ENCODE assay signal across 22 cellular contexts in genomic region chr1:8285965-8286364, GRCh38. TPM values are rescaled to one million over a fixed set of nuclear protein-coding genes. Genes with fewer than 3 reads are reported as not detected.
A peak's percentile ranks its signal among the peaks of the same experiment; 100 is the strongest.
DNase-seq lines count a peak whose midpoint lies in the region; ATAC-seq, FAIRE-seq and TF ChIP-seq lines count a peak whose summit lies in the region.
"Had no signal": no experiment of that assay in that cellular context is flagged by ENCODE, and none has a peak within 500 bp of the region (broad histone marks: within the 10 kb centered on the region; RNA-seq: fewer than 3 reads in every experiment).

No MANE protein-coding gene starts in this region.

- H3K36me3 ChIP-seq in K562 (ENCODE audit: control insufficient read depth, insufficient read depth, low read length) = no peaks in the 10 kb centered on the region
- H3K36me3 ChIP-seq: BLaER1 had no signal

- no peak for TF ChIP-seq EP300 in K562 (IDR thresholded peaks at IDR 0.05; ENCODE audit: low read length)

- H3K4me3 Mint-ChIP-seq in stimulated activated effector memory CD8-positive, alpha-beta T cell treated with anti-CD3 and anti-CD28 coated beads, Interleukin-12 subunit alpha, Interleukin-12 subunit beta, amount 100 ng/mL, for 72 hours = no peak overlapping the region
- H3K4me3 Mint-ChIP-seq in glutamatergic neuron (ENCODE audit: unreplicated experiment) = no peak overlapping the region
- H3K4me3 Mint-ChIP-seq: B cell; CD4-positive, CD25-positive, alpha-beta regulatory T cell; CD8-positive, alpha-beta T cell had no signal

- no peak for ATAC-seq in K562
- ATAC-seq in stimulated activated effector memory CD8-positive, alpha-beta T cell treated with anti-CD3 and anti-CD28 coated beads, Interleukin-12 subunit alpha, Interleukin-12 subunit beta, amount 100 ng/mL, for 72 hours = no peak
- ATAC-seq: CD8-positive, alpha-beta T cell; GM12878 had no signal

- FAIRE-seq in A204.1 (lab: Jason Lieb, UNC) (peak; percentile 14), G401.6 (lab: Jason Lieb, UNC) (peak; percentile 40), K562 (lab: Jason Lieb, UNC) (no peak)
- FAIRE-seq: GM12878, GM19239 had no signal

- H3K9me1 ChIP-seq in K562 (ENCODE audit: control insufficient read depth, insufficient read depth, low read length) = no peaks in the 10 kb centered on the region

- POLR2A ChIA-PET in K562 (lab: Yijun Ruan, JAX) = no interaction called here

- H3K9me3 ChIP-seq in K562 (replicated peaks; ENCODE audit: control insufficient read depth, insufficient read depth, low read depth, low read length) = no peaks in the 10 kb centered on the region
- H3K9me3 ChIP-seq: BLaER1, Caco-2 had no signal

- no peaks in the 10 kb centered on the region for H3K79me2 ChIP-seq in K562 (ENCODE audit: control insufficient read depth, insufficient read depth, low read length)

- in situ Hi-C loops in K562 (cut with MboI) = no loop called here

- no peak for DNase-seq in K562 (ENCODE audit: extremely low read depth in 1 of 4, low spot score in 3 of 4)
- DNase-seq in stimulated activated effector memory CD8-positive, alpha-beta T cell treated with anti-CD3 and anti-CD28 coated beads, Interleukin-12 subunit alpha, Interleukin-12 subunit beta, amount 100 ng/mL, for 72 hours (ENCODE audit: low spot score in 2 of 2) = no peak
- no peak for DNase-seq in activated naive CD4-positive, alpha-beta T cell treated with anti-CD3 and anti-CD28 coated beads, Interleukin-2, amount 50 U/mL, for 16 hours
- no peak for DNase-seq in glutamatergic neuron
- no peak for DNase-seq in NCI-H2171 treated with DMSO at 0.1 percent for 48 hours (lab: John Stamatoyannopoulos, UW)
- DNase-seq: 8988T; Caco-2; CD4-positive, CD25-positive, alpha-beta regulatory T cell; CD8-positive, alpha-beta T cell; DMS153; DND-41; GDM1; GOT3; H7; HCEC 1CT had no signal

- no peaks in the 10 kb centered on the region for H3K27me3 Mint-ChIP-seq in glutamatergic neuron (ENCODE audit: unreplicated experiment)

- peak overlapping the region; percentile 11 for H3K27ac Mint-ChIP-seq in stimulated activated effector memory CD8-positive, alpha-beta T cell treated with anti-CD3 and anti-CD28 coated beads, Interleukin-12 subunit alpha, Interleukin-12 subunit beta, amount 100 ng/mL, for 72 hours
- no peak overlapping the region for H3K27ac Mint-ChIP-seq in glutamatergic neuron (ENCODE audit: unreplicated experiment)
- H3K27ac Mint-ChIP-seq: B cell; CD4-positive, CD25-positive, alpha-beta regulatory T cell; CD8-positive, alpha-beta T cell had no signal

- H3K4me3 ChIP-seq in K562 = no peak overlapping the region
- H3K4me3 ChIP-seq: BLaER1, GM12878 had no signal

- peaks cover 30 to 48% of the 10 kb centered on the region in 2 experiments for H3K27me3 ChIP-seq in K562 (ENCODE audit: control insufficient read depth in 2 of 2, insufficient read depth in 2 of 2, low read length in 2 of 2)
- H3K27me3 ChIP-seq: BLaER1 had no signal

- H4K20me1 ChIP-seq in K562 (replicated peaks; ENCODE audit: control insufficient read depth, insufficient read depth, low read length) = 0 out of 2 replicates have a peak, but pooled peaks cover 3% of the 10 kb centered on the region
- H4K20me1 ChIP-seq: BLaER1 had no signal

- no peak overlapping the region for H3K4me2 ChIP-seq in K562 (ENCODE audit: insufficient read depth, low read length)
- H3K4me2 ChIP-seq: BLaER1 had no signal

- TF ChIP-seq CTCF in K562 (IDR thresholded peaks at IDR 0.05 in 2 of 3, conservative IDR thresholded peaks at IDR 0.05 in 1 of 3; ENCODE audit: insufficient read depth in 2 of 3, low read depth in 1 of 3, low read length in 3 of 3) (no peak), glutamatergic neuron (IDR thresholded peaks at IDR 0.05; ENCODE audit: partially characterized antibody, unreplicated experiment) (no peak)

- H3K4me1 Mint-ChIP-seq in stimulated activated effector memory CD8-positive, alpha-beta T cell treated with anti-CD3 and anti-CD28 coated beads, Interleukin-12 subunit alpha, Interleukin-12 subunit beta, amount 100 ng/mL, for 72 hours = peaks cover 30% of the 10 kb centered on the region
- H3K4me1 Mint-ChIP-seq in glutamatergic neuron (ENCODE audit: low read depth, unreplicated experiment) = no peaks in the 10 kb centered on the region

- H3K9ac ChIP-seq in K562 (ENCODE audit: insufficient read depth in 1 of 2, low read depth in 2 of 2, low read length in 2 of 2) = no peak overlapping the region
- H3K9ac ChIP-seq: BLaER1 had no signal

- intact Hi-C loops in K562 (cut with micrococcal nuclease) = no loop called here

- CTCF ChIA-PET in K562 (lab: Yijun Ruan, JAX; ENCODE audit: low intra/inter-chr PET ratio) = interaction anchor here (0.6 kb wide), 1 partner anchor 383 kb away, joined by 5 read pairs; no protein-coding TSS in a partner anchor

- H3K4me1 ChIP-seq in K562 (replicated peaks in 1 of 2; ENCODE audit: control insufficient read depth in 2 of 2, insufficient read depth in 2 of 2, low read length in 2 of 2) = no peaks in the 10 kb centered on the region
- H3K4me1 ChIP-seq: BLaER1, Caco-2 had no signal

- BruUV-seq in K562 (replicated peaks; lab: Mats Ljungman, UMichigan) = no TSS peak

- 2% methylated on average over 2 of the region's 2 CpGs for WGBS in K562 (ENCODE audit: insufficient coverage, low coverage, missing lambda C conversion rate)

- H3K36me3 Mint-ChIP-seq in stimulated activated effector memory CD8-positive, alpha-beta T cell treated with anti-CD3 and anti-CD28 coated beads, Interleukin-12 subunit alpha, Interleukin-12 subunit beta, amount 100 ng/mL, for 72 hours = no peaks in the 10 kb centered on the region
- no peaks in the 10 kb centered on the region for H3K36me3 Mint-ChIP-seq in glutamatergic neuron (ENCODE audit: unreplicated experiment)
- H3K36me3 Mint-ChIP-seq: CD4-positive, CD25-positive, alpha-beta regulatory T cell; CD8-positive, alpha-beta T cell had no signal

- no peak overlapping the region for H2AFZ ChIP-seq in K562 (ENCODE audit: low read depth, low read length)

- TF ChIP-seq POLR2A in K562 (conservative IDR thresholded peaks at IDR 0.05) = no peak

- no peak for TF ChIP-seq RAD21 in K562 (CRISPR knock-in tag; conservative IDR thresholded peaks at IDR 0.05 in 1 of 2, IDR thresholded peaks at IDR 0.05 in 1 of 2)

- H3K27ac ChIP-seq in K562 (ENCODE audit: extremely low read depth, low read depth, low read length) = no peak overlapping the region
- H3K27ac ChIP-seq: BLaER1, C4-2B had no signal

- H3K9me3 Mint-ChIP-seq in stimulated activated effector memory CD8-positive, alpha-beta T cell treated with anti-CD3 and anti-CD28 coated beads, Interleukin-12 subunit alpha, Interleukin-12 subunit beta, amount 100 ng/mL, for 72 hours = no peaks in the 10 kb centered on the region
- H3K9me3 Mint-ChIP-seq in glutamatergic neuron (ENCODE audit: unreplicated experiment) = no peaks in the 10 kb centered on the region
- H3K9me3 Mint-ChIP-seq: CD4-positive, CD25-positive, alpha-beta regulatory T cell; CD8-positive, alpha-beta T cell had no signal

TF ChIP-seq in K562, 482 proteins besides CTCF, POLR2A, EP300 and RAD21 (continues in another document):
- TF ChIP-seq ILK (tag; IDR thresholded peaks at IDR 0.05; ENCODE audit: borderline replicate concordance, low read depth) (no peak), RUNX1 (IDR thresholded peaks at IDR 0.05; ENCODE audit: low read depth) (no peak), ZNF175 (CRISPR knock-in tag; IDR thresholded peaks at IDR 0.05; ENCODE audit: low read depth) (no peak), BRD4 (IDR thresholded peaks at IDR 0.05) (no peak), ZFP36 (IDR thresholded peaks at IDR 0.05; ENCODE audit: low read depth, low read length, partially characterized antibody) (no peak), ZNF76 (CRISPR knock-in tag; IDR thresholded peaks at IDR 0.05; ENCODE audit: borderline replicate concordance) (no peak), MAFG (tag; conservative IDR thresholded peaks at IDR 0.05) (peak; percentile 93), ZNF316 (IDR thresholded peaks at IDR 0.05) (peak; percentile 99), C11orf30 (IDR thresholded peaks at IDR 0.05; ENCODE audit: low read depth) (peak; percentile 96), ZKSCAN8 (CRISPR knock-in tag; IDR thresholded peaks at IDR 0.05) (no peak), ZNF133 (CRISPR knock-in tag; IDR thresholded peaks at IDR 0.05) (no peak), FOSL1 (tag; conservative IDR thresholded peaks at IDR 0.05) (no peak), MAFF (IDR thresholded peaks at IDR 0.05; ENCODE audit: low read length) (peak; percentile 85)
- TF ChIP-seq, protein P1, sequence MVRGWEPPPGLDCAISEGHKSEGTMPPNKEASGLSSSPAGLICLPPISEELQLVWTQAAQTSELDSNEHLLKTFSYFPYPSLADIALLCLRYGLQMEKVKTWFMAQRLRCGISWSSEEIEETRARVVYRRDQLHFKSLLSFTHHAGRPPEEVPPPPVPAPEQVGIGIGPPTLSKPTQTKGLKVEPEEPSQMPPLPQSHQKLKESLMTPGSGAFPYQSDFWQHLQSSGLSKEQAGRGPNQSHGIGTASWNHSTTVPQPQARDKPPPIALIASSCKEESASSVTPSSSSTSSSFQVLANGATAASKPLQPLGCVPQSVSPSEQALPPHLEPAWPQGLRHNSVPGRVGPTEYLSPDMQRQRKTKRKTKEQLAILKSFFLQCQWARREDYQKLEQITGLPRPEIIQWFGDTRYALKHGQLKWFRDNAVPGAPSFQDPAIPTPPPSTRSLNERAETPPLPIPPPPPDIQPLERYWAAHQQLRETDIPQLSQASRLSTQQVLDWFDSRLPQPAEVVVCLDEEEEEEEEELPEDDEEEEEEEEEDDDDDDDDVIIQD (CRISPR knock-in tag; IDR thresholded peaks at IDR 0.05) = no peak

RNA-seq across cellular contexts. Expression of gene SLC45A1, which starts 31.9 kb away (rescaled TPM):
- not detected in 2 replicates for total RNA-seq in K562 (2011; cell fraction: chromatin; rRNA removed; ENCODE audit: low replicate concordance)
- total RNA-seq in K562 (2011; cell fraction: nucleolus; rRNA removed) = not detected in 2 replicates
- total RNA-seq in K562 (2011; cell fraction: nucleoplasm; rRNA removed) = not detected in 2 replicates
- total RNA-seq in K562 (2014; rRNA removed) (not detected in 2 replicates), K562 (2014; rRNA removed; fragmentation: Illumina TruSeq; extraction: Trizol) (not detected in 2 replicates), K562 (2015; rRNA removed; fragmentation: Illumina TruSeq; extraction: Trizol) (not detected in 2 replicates), K562 (2021) (not detected in 2 replicates), glutamatergic neuron (ENCODE audit: unreplicated experiment) (6.1 TPM)
- polyA plus RNA-seq in K562 (2011; rRNA removed) (not detected in 2 replicates), K562 (2014; fragmentation: Illumina TruSeq; extraction: Trizol) (not detected in 2 replicates), K562 (2014; fragmentation: Nextera tagmentation; extraction: Ambion mirVana) (not detected), K562 (2014; rRNA removed) (not detected in 2 replicates)
- polyA plus RNA-seq in K562 (2011; cell fraction: cytosol; rRNA removed) = not detected in 2 replicates
- not detected in 2 replicates for polyA plus RNA-seq in K562 (2011; cell fraction: nucleus; rRNA removed)
- not detected in 2 replicates for polyA plus RNA-seq in K562 (2012)
- not detected in 2 replicates for polyA minus RNA-seq in K562 (2011; rRNA and poly(A)+ RNA removed)
- polyA minus RNA-seq in K562 (2011; cell fraction: cytosol; rRNA and poly(A)+ RNA removed) = not detected in 2 replicates
- not detected in 2 replicates for polyA minus RNA-seq in K562 (2011; cell fraction: nucleus; rRNA and poly(A)+ RNA removed)
